In the genomic region with DNA sequence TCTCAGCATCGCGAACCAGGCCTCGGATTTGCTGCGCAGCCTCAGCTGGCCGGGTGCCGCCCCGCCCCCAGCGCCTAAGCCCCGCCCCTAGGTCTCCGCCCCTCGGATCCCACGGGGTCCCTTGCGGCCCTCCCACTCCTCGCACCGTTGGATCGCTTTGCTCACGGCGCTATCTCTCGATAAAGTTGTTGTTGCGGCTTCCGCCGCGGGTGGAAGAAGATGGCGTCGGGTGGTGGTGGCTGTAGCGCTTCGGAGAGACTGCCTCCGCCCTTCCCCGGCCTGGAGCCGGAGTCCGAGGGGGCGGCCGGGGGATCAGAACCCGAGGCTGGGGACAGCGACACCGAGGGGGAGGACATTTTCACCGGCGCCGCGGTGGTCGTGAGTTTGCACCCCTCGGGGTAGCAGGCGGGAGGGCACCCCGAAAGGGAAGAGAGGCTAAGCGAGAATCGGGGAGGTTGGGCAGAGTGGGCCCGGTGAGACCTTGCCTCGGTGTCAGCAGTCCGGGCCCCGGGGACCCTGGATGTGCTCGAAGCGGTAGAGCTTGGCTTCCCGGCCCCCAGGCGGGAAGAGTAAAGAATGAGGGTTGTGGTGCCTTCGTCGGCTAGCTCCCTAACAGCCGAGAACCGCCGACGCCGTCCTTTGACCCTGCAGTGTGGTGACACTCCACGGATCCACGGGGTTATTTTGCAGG, we compare ENCODE assay signal across 8 cellular contexts. TPM values are rescaled to one million over a fixed set of nuclear protein-coding genes. Genes with fewer than 3 reads are reported as not detected.
A peak's percentile ranks its signal among the peaks of the same experiment; 100 is the strongest.
DNase-seq lines count a peak whose midpoint lies in the region; ATAC-seq and TF ChIP-seq lines count a peak whose summit lies in the region.

TSS of gene SNX1 (plus strand) at position 188 of the 691 bp plus-strand sequence. CDS start at position 220, 32 bp downstream.

- peak within 1 kb of the TSS; percentile 46 for H3K27ac ChIP-seq in colonic mucosa
- H3K27ac ChIP-seq in layer of hippocampus (ENCODE audit: low read depth, low read length) = peak within 1 kb of the TSS; percentile 72

- peak; percentile 45 for ATAC-seq in HG03521 (IDR thresholded peaks at IDR 0.05; ENCODE audit: unreplicated experiment)

- peak within 1 kb of the TSS; percentile 93 for H3K4me3 ChIP-seq in AG10803 (ENCODE audit: low read length)
- peak within 1 kb of the TSS; percentile 66 for H3K4me3 ChIP-seq in colonic mucosa

- H3K4me1 ChIP-seq in colonic mucosa = peaks cover 22% of the 10 kb centered on the region

- no peaks in the 10 kb centered on the region for H3K27me3 Mint-ChIP-seq in activated CD4-positive, alpha-beta T cell treated with anti-CD3 and anti-CD28 coated beads, Interleukin-2, amount 10 ng/mL, durations not matched to agents 7 days and 5 days

- peaks cover 12% of the 10 kb centered on the region for H3K36me3 Mint-ChIP-seq in activated CD4-positive, alpha-beta T cell treated with anti-CD3 and anti-CD28 coated beads, Interleukin-2, amount 10 ng/mL, durations not matched to agents 7 days and 5 days (ENCODE audit: low read depth)

- H3K9me3 Mint-ChIP-seq in activated CD4-positive, alpha-beta T cell treated with anti-CD3 and anti-CD28 coated beads, Interleukin-2, amount 10 ng/mL, durations not matched to agents 7 days and 5 days = no peaks in the 10 kb centered on the region

- TF ChIP-seq CTCF in AG10803 (conservative IDR thresholded peaks at IDR 0.05; ENCODE audit: low read length) (no peak), colonic mucosa (IDR thresholded peaks at IDR 0.05) (no peak)

- no peaks in the 10 kb centered on the region for H3K36me3 ChIP-seq in colonic mucosa

- H3K9ac ChIP-seq in colonic mucosa (ENCODE audit: low read depth in 2 of 2, low read length in 2 of 2) = peak within 1 kb of the TSS; percentile 88 to 97

- DNase-seq in AG10803 (ENCODE audit: low read depth) = peak; percentile 93
- DNase-seq in GM19238 (ENCODE audit: insufficient read length, low spot score) = peak; percentile 71
- DNase-seq in NCI-H748 (lab: John Stamatoyannopoulos, UW; ENCODE audit: unreplicated experiment) = peak; percentile 92
- DNase-seq in activated CD4-positive, alpha-beta T cell treated with anti-CD3 and anti-CD28 coated beads, Interleukin-2, amount 10 ng/mL, durations not matched to agents 7 days and 5 days = peak; percentile 96
- DNase-seq in colonic mucosa = peak; percentile 95
- DNase-seq in stimulated activated CD4-positive, alpha-beta T cell treated with anti-CD3 and anti-CD28 coated beads, Interleukin-1b, Interleukin-23, amount 100 ng/mL, for 1 hour (ENCODE audit: low read depth in 2 of 2) = peak; percentile 85 to 99

- peaks cover 60% of the 10 kb centered on the region for H3K4me1 Mint-ChIP-seq in activated CD4-positive, alpha-beta T cell treated with anti-CD3 and anti-CD28 coated beads, Interleukin-2, amount 10 ng/mL, durations not matched to agents 7 days and 5 days

- POLR2A ChIA-PET in activated CD4-positive, alpha-beta T cell treated with anti-CD3 and anti-CD28 coated beads, Interleukin-2, amount 10 ng/mL, durations not matched to agents 7 days and 5 days (lab: Charles Lee) = no interaction called here

- H3K9me3 ChIP-seq in colonic mucosa = no peaks in the 10 kb centered on the region

- H3K27ac Mint-ChIP-seq in activated CD4-positive, alpha-beta T cell treated with anti-CD3 and anti-CD28 coated beads, Interleukin-2, amount 10 ng/mL, durations not matched to agents 7 days and 5 days = peak within 1 kb of the TSS; percentile 98

- intact Hi-C loops in colonic mucosa (cut with DNase I) = loop anchor here (5.0 kb wide), 1 partner anchor 56 kb away; the partner anchor contains the start of gene SNX22

- CTCF ChIA-PET in activated CD4-positive, alpha-beta T cell treated with anti-CD3 and anti-CD28 coated beads, Interleukin-2, amount 10 ng/mL, durations not matched to agents 7 days and 5 days (lab: Charles Lee) = interaction anchor here (0.6 to 1.3 kb wide), 4 partner anchors 11 to 1269 kb away, joined by 3 to 4 read pairs (median 3); no protein-coding TSS in a partner anchor

- peak within 1 kb of the TSS; percentile 93 for H3K4me3 Mint-ChIP-seq in activated CD4-positive, alpha-beta T cell treated with anti-CD3 and anti-CD28 coated beads, Interleukin-2, amount 10 ng/mL, durations not matched to agents 7 days and 5 days

- H3K27me3 ChIP-seq in colonic mucosa (no peaks in the 10 kb centered on the region), layer of hippocampus (ENCODE audit: control insufficient read depth, insufficient read depth, low read length) (no peaks in the 10 kb centered on the region)

RNA-seq across cellular contexts. Expression of gene SNX1, which starts in this region (rescaled TPM):
- total RNA-seq in activated CD4-positive, alpha-beta T cell treated with anti-CD3 and anti-CD28 coated beads, Interleukin-2, amount 10 ng/mL, durations not matched to agents 7 days and 5 days = 100 to 1,000 TPM; 122 to 125 TPM
- 100 to 1,000 TPM; 116 to 125 TPM for total RNA-seq in colonic mucosa

Comparison
In these comparisons a context has a peak if more than half of its experiments do, and no peak if none do; other contexts are left out.
1. Peak in every context shown above with its lines: DNase-seq, ATAC-seq, H3K4me3 ChIP-seq and H3K27ac ChIP-seq.